Comparison of ENCODE assay signal across 35 cellular contexts in the genomic region with DNA sequence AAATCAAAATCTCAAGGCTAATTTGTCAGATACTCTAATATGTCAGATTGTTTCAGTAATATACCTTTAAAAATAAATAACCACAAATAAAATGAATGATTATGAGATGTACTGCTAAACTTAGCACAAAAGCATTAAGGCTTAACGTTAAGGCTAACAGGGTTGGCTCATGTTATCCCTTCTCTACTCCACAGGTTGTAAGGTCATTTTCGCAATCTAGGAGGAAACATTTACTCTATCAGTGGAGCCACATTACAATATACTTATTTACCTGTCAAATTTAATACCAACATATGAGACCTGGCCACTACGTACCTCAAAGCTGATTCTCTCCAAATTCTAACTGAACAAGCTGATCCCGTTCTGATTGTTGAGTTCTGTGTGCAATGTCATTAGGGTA.
"Had no signal": no experiment of that assay in that cellular context is flagged by ENCODE, and none has a peak within 500 bp of the region (broad histone marks: within the 10 kb centered on the region; RNA-seq: fewer than 3 reads in every experiment).

No MANE protein-coding gene starts in this region.

- DNase-seq: activated B cell treated with CpG ODN at 0.5 μM for 24 hours; activated CD4-positive, alpha-beta memory T cell treated with anti-CD3 and anti-CD28 coated beads for 36 hours; activated CD4-positive, alpha-beta T cell treated with anti-CD3 and anti-CD28 coated beads for 4 hours; activated CD4-positive, alpha-beta T cell treated with anti-CD3 and anti-CD28 coated beads, Interleukin-2, amount 10 ng/mL, durations not matched to agents 24 days and 14 days; activated CD4-positive, alpha-beta T cell treated with anti-CD3 and anti-CD28 coated beads, Interleukin-2, amount 50 U/mL, for 1 hour; activated CD4-positive, alpha-beta T cell treated with anti-CD3 and anti-CD28 coated beads, Interleukin-2, amount 50 U/mL, for 4 hours; activated CD4-positive, CD25-positive, alpha-beta regulatory T cell treated with anti-CD3 and anti-CD28 coated beads, Interleukin-2, amount 50 U/mL, for 72 hours; activated CD8-positive, alpha-beta memory T cell treated with anti-CD3 and anti-CD28 coated beads, Interleukin-2, amount 50 U/mL, for 4 hours; activated CD8-positive, alpha-beta T cell treated with anti-CD3 and anti-CD28 coated beads for 36 hours; activated effector memory CD4-positive, alpha-beta T cell treated with anti-CD3 and anti-CD28 coated beads, Interleukin-2, amount 50 U/mL, for 16 hours; activated gamma-delta T cell treated with Interleukin-2 at 50 U/mL for 16 hours; activated naive CD4-positive, alpha-beta T cell; activated naive CD4-positive, alpha-beta T cell treated with anti-CD3 and anti-CD28 coated beads for 36 hours; activated naive CD4-positive, alpha-beta T cell treated with anti-CD3 and anti-CD28 coated beads, Interleukin-2, amount 50 U/mL, for 16 hours; activated naive CD8-positive, alpha-beta T cell treated with anti-CD3 and anti-CD28 coated beads for 36 hours; activated T-cell treated with anti-CD3 and anti-CD28 coated beads for 4 hours; activated T-cell treated with anti-CD3 and anti-CD28 coated beads, Interleukin-2, amount 50 U/mL, for 1 hour; activated T-cell treated with anti-CD3 and anti-CD28 coated beads, Interleukin-2, amount 50 U/mL, for 4 hours; activated T-cell treated with anti-CD3 and anti-CD28 coated beads, Interleukin-2, amount 50 U/mL, for 72 hours; adrenal gland; amniotic stem cell; aorta; body of pancreas; brain microvascular endothelial cell; caudate nucleus; cerebellar nuclear complex; T-helper 1 cell; T-helper 2 cell; T-helper 9 cell had no signal

- H3K4me3 ChIP-seq: adrenal gland, body of pancreas, breast epithelium had no signal

- H3K27ac ChIP-seq: adrenal gland, body of pancreas, brain microvascular endothelial cell, breast epithelium, VCaP had no signal

- H3K36me3 ChIP-seq: adrenal gland, brain microvascular endothelial cell, breast epithelium had no signal

- H3K4me1 ChIP-seq: adrenal gland, breast epithelium had no signal

- H3K27me3 ChIP-seq: adrenal gland, body of pancreas, brain microvascular endothelial cell, breast epithelium had no signal

- H3K9me3 ChIP-seq: adrenal gland, body of pancreas, breast epithelium had no signal

- FAIRE-seq: astrocyte, TTC549 had no signal

- ATAC-seq: activated CD8-positive, alpha-beta T cell treated with anti-CD3 and anti-CD28 coated beads for 36 hours; activated naive CD4-positive, alpha-beta T cell treated with anti-CD3 and anti-CD28 coated beads, Interleukin-2, amount 50 U/mL, for 72 hours; activated T-cell treated with anti-CD3 and anti-CD28 coated beads, Interleukin-2, amount 50 U/mL, for 4 hours; activated T-cell treated with anti-CD3 and anti-CD28 coated beads, Interleukin-2, amount 50 U/mL, for 72 hours; activated T-helper 17 cell treated with anti-CD3 and anti-CD28 coated beads, Interleukin-2, amount 50 U/mL, for 72 hours; body of pancreas had no signal
